8 cellular contexts compared by ENCODE assay signal in genomic region chr19:47093841-47094240, GRCh38. TPM values are rescaled to one million over a fixed set of nuclear protein-coding genes. Genes with fewer than 3 reads are reported as not detected.
DNase-seq lines count a peak whose midpoint lies in the region; ATAC-seq and TF ChIP-seq lines count a peak whose summit lies in the region.

No MANE protein-coding gene starts in this region.

- intact Hi-C loops in Right ventricle myocardium superior (cut with DNase I): no loop called here

- ATAC-seq in Right ventricle myocardium superior (ENCODE audit: poor library complexity) (no peak), T-helper 17 cell (peak; percentile 35), HG02642 (IDR thresholded peaks at IDR 0.05; ENCODE audit: poor library complexity, unreplicated experiment) (no peak), GM18519 (IDR thresholded peaks at IDR 0.05; ENCODE audit: low FRiP score, unreplicated experiment) (no peak), GM18907 (IDR thresholded peaks at IDR 0.05; ENCODE audit: unreplicated experiment) (no peak)

- H3K4me3 Mint-ChIP-seq in T-helper 17 cell: peak overlapping the region; percentile 93

- no peak for TF ChIP-seq CTCF in right atrium auricular region (IDR thresholded peaks at IDR 0.05)

- WGBS in urinary bladder: 82% methylated on average over 10 of the region's 10 CpGs

- H3K36me3 ChIP-seq in right atrium auricular region: peaks cover 49% of the 10 kb centered on the region
- H3K36me3 ChIP-seq in urinary bladder (ENCODE audit: insufficient read depth): no peaks in the 10 kb centered on the region

- peak overlapping the region; percentile 99 for H3K27ac Mint-ChIP-seq in T-helper 17 cell

- peaks cover 2% of the 10 kb centered on the region for H3K36me3 Mint-ChIP-seq in T-helper 17 cell (ENCODE audit: low read depth)

- H3K9me3 ChIP-seq in right atrium auricular region (no peaks in the 10 kb centered on the region), T-helper 17 cell (ENCODE audit: control insufficient read depth, low read length, poor library complexity, severe bottlenecking) (no peaks in the 10 kb centered on the region)

- H3K27ac ChIP-seq in right atrium auricular region (peak overlapping the region; percentile 16 to 82), urinary bladder (ENCODE audit: low read depth) (peak overlapping the region; percentile 46)

- H3K4me1 Mint-ChIP-seq in T-helper 17 cell: peaks cover 40% of the 10 kb centered on the region

- no peak for DNase-seq in right atrium auricular region (ENCODE audit: low spot score)
- DNase-seq in Right ventricle myocardium superior: no peak
- no peak for DNase-seq in T-helper 17 cell
- DNase-seq in left kidney (ENCODE audit: low read depth, low spot score): peak; percentile 86

- H3K4me1 ChIP-seq in right atrium auricular region (peaks cover 0 to 57% of the 10 kb centered on the region in 2 donors), urinary bladder (ENCODE audit: insufficient read depth) (peaks cover 3% of the 10 kb centered on the region)

- H3K4me3 ChIP-seq in right atrium auricular region: no peak overlapping the region
- H3K4me3 ChIP-seq in urinary bladder (ENCODE audit: low read depth, low read length): no peak overlapping the region

- no peaks in the 10 kb centered on the region for H3K27me3 ChIP-seq in right atrium auricular region

- no peaks in the 10 kb centered on the region for H3K27me3 Mint-ChIP-seq in T-helper 17 cell

RNA-seq across cellular contexts. Expression of gene ZC3H4, which starts 19.7 kb away (rescaled TPM):
- 10 to 100 TPM; 15.4 to 18.0 TPM for total RNA-seq in right atrium auricular region
- 20.6 TPM for total RNA-seq in Right ventricle myocardium superior
- total RNA-seq in T-helper 17 cell: 10 to 100 TPM; 58.4 to 60.7 TPM
- total RNA-seq in urinary bladder: 10.7 TPM
- polyA plus RNA-seq in urinary bladder: 15.2 TPM

RNA-seq across cellular contexts. Expression of gene SAE1, which starts 36.8 kb away (rescaled TPM):
- total RNA-seq in right atrium auricular region (10 to 100 TPM; 43.7 to 48.7 TPM), Right ventricle myocardium superior (42.2 TPM), T-helper 17 cell (10 to 100 TPM; 36.2 to 37.0 TPM), urinary bladder (81.4 TPM)
- 115 TPM for polyA plus RNA-seq in urinary bladder

RNA-seq across cellular contexts. Expression of gene TMEM160, which starts 45.4 kb away (rescaled TPM):
- total RNA-seq in right atrium auricular region (10 to 100 TPM; 47.8 to 51.0 TPM), Right ventricle myocardium superior (34.9 TPM), T-helper 17 cell (10 to 100 TPM; 22.2 to 26.1 TPM), urinary bladder (7.5 TPM)
- 72.3 TPM for polyA plus RNA-seq in urinary bladder
